ENCODE assay signal across 28 cellular contexts in genomic region chrX:72110051-72110926, GRCh38. TPM values are rescaled to one million over a fixed set of nuclear protein-coding genes. Genes with fewer than 3 reads are reported as not detected.
DNase-seq lines count a peak whose midpoint lies in the region; ATAC-seq lines count a peak whose summit lies in the region.
"Had no signal": no experiment of that assay in that cellular context is flagged by ENCODE, and none has a peak within 500 bp of the region (broad histone marks: within the 10 kb centered on the region; RNA-seq: fewer than 3 reads in every experiment).

No MANE protein-coding gene starts in this region.

- H3K9ac ChIP-seq in BLaER1 treated with 17β-estradiol and CSF1 and Interleukin-3, amounts not matched to agents 10 nM and 100 nM = no peak overlapping the region
- H3K9ac ChIP-seq in HUES48 (ENCODE audit: low read depth, low read length) = no peak overlapping the region

- H3K4me1 Mint-ChIP-seq in T-helper 17 cell = peaks cover 24% of the 10 kb centered on the region

- H3K4me3 Mint-ChIP-seq in T-helper 17 cell = no peak overlapping the region
- H3K4me3 Mint-ChIP-seq: activated naive CD4-positive, alpha-beta T cell treated with anti-CD3 and anti-CD28 coated beads for 36 hours; activated T-cell treated with anti-CD3 and anti-CD28 coated beads, Interleukin-2, amount 50 U/mL, for 4 hours; CD4-positive, alpha-beta T cell; natural killer cell had no signal

- peaks cover 54 to 86% (median 83%) of the 10 kb centered on the region in 11 experiments for H3K27me3 ChIP-seq in BLaER1 treated with 17β-estradiol and CSF1 and Interleukin-3, amounts not matched to agents 10 nM and 100 nM
- H3K27me3 ChIP-seq in HUES48 (ENCODE audit: control insufficient read depth, insufficient read depth, low read length) = no peaks in the 10 kb centered on the region
- H3K27me3 ChIP-seq: esophagus muscularis mucosa had no signal

- H3K4me3 ChIP-seq in BLaER1 treated with 17β-estradiol and CSF1 and Interleukin-3, amounts not matched to agents 10 nM and 100 nM = no peak overlapping the region
- H3K4me3 ChIP-seq in HUES48 (ENCODE audit: low read depth, low read length) = no peak overlapping the region
- H3K4me3 ChIP-seq: esophagus muscularis mucosa, thoracic aorta had no signal

- H4K20me1 ChIP-seq in BLaER1 treated with 17β-estradiol and CSF1 and Interleukin-3, amounts not matched to agents 10 nM and 100 nM = peaks cover 0 to 11% (median 0%) of the 10 kb centered on the region in 11 experiments; a peak in 4 of 22 replicates

- peak overlapping the region in 7 of 11 experiments; percentile 10 to 74 (median 35); a peak in 11 of 22 replicates for H3K4me2 ChIP-seq in BLaER1 treated with 17β-estradiol and CSF1 and Interleukin-3, amounts not matched to agents 10 nM and 100 nM

- H3K27ac ChIP-seq in BLaER1 treated with 17β-estradiol and CSF1 and Interleukin-3, amounts not matched to agents 10 nM and 100 nM = no peak overlapping the region
- H3K27ac ChIP-seq in HUES48 (ENCODE audit: low read depth, low read length) = peak overlapping the region; percentile 28
- H3K27ac ChIP-seq: esophagus muscularis mucosa, thoracic aorta, WERI-Rb-1 had no signal

- intact Hi-C loops in head of caudate nucleus (cut with DNase I) = no loop called here

- H3K9me3 ChIP-seq in BLaER1 treated with 17β-estradiol and CSF1 and Interleukin-3, amounts not matched to agents 10 nM and 100 nM (replicated peaks in 1 of 11) = no peaks in the 10 kb centered on the region
- H3K9me3 ChIP-seq in HUES48 (ENCODE audit: control insufficient read depth, insufficient read depth, low read length) = peaks cover 10% of the 10 kb centered on the region
- no peaks in the 10 kb centered on the region for H3K9me3 ChIP-seq in T-helper 17 cell (ENCODE audit: control insufficient read depth, low read length, poor library complexity, severe bottlenecking)
- H3K9me3 ChIP-seq: esophagus muscularis mucosa, thoracic aorta had no signal

- H3K36me3 ChIP-seq in BLaER1 treated with 17β-estradiol and CSF1 and Interleukin-3, amounts not matched to agents 10 nM and 100 nM = no peaks in the 10 kb centered on the region
- no peaks in the 10 kb centered on the region for H3K36me3 ChIP-seq in HUES48 (ENCODE audit: control insufficient read depth, insufficient read depth, low read length)
- H3K36me3 ChIP-seq: esophagus muscularis mucosa, thoracic aorta, WERI-Rb-1 had no signal

- H3K27ac Mint-ChIP-seq in T-helper 17 cell = peak overlapping the region; percentile 39
- H3K27ac Mint-ChIP-seq: activated naive CD4-positive, alpha-beta T cell treated with anti-CD3 and anti-CD28 coated beads for 36 hours; CD4-positive, alpha-beta T cell; natural killer cell had no signal

- peaks cover 6% of the 10 kb centered on the region for H3K36me3 Mint-ChIP-seq in T-helper 17 cell (ENCODE audit: low read depth)
- H3K36me3 Mint-ChIP-seq: natural killer cell had no signal

- DNase-seq in T-helper 17 cell (no peak), head of caudate nucleus (peak in 22 of 42 donors; percentile 17 to 82 (median 60)), epidermal melanocyte (ENCODE audit: insufficient read length, low spot score) (no peak), SHP77 treated with DMSO at 0.1 percent for 48 hours (lab: John Stamatoyannopoulos, UW) (no peak)
- DNase-seq in activated CD4-positive, CD25-positive, alpha-beta regulatory T cell treated with anti-CD3 and anti-CD28 coated beads, Interleukin-2, amount 50 U/mL, for 72 hours = no peak
- no peak for DNase-seq in stimulated activated CD4-positive, alpha-beta T cell treated with anti-CD3 and anti-CD28 coated beads, Interleukin-2, amount 100 ng/mL, for 24 hours
- DNase-seq: activated naive CD4-positive, alpha-beta T cell treated with anti-CD3 and anti-CD28 coated beads for 36 hours; activated T-cell treated with anti-CD3 and anti-CD28 coated beads, Interleukin-2, amount 50 U/mL, for 4 hours; CD4-positive, alpha-beta T cell; DMS153; glutamatergic neuron; H9; Karpas-422; left colon; natural killer cell; NCI-H1417; NCI-H2107; NCI-H524 treated with DMSO at 0.1 percent for 48 hours; posterior cingulate gyrus; stimulated activated naive CD4-positive, alpha-beta T cell; T-helper 1 cell; WERI-Rb-1 had no signal

- H3K4me1 ChIP-seq in BLaER1 treated with 17β-estradiol and CSF1 and Interleukin-3, amounts not matched to agents 10 nM and 100 nM = peaks cover 0 to 78% (median 42%) of the 10 kb centered on the region in 10 experiments; a peak in 16 of 20 replicates
- H3K4me1 ChIP-seq in HUES48 (ENCODE audit: control insufficient read depth, insufficient read depth, low read length) = peaks cover 6% of the 10 kb centered on the region

- ATAC-seq in T-helper 17 cell = no peak
- ATAC-seq: activated T-cell treated with anti-CD3 and anti-CD28 coated beads, Interleukin-2, amount 50 U/mL, for 4 hours; left colon; natural killer cell; Right ventricle myocardium inferior had no signal

- H3K27me3 Mint-ChIP-seq in T-helper 17 cell = no peaks in the 10 kb centered on the region

RNA-seq across cellular contexts. Expression of gene RTL5, which starts 21.4 kb away (rescaled TPM):
- 1 to 10 TPM; 2.6 to 2.7 TPM for total RNA-seq in T-helper 17 cell
- total RNA-seq: HT1080 had no signal

Comparison
In these comparisons a context has a peak if more than half of its experiments do, and no peak if none do; other contexts are left out.
1. DNase-seq: peak in head of caudate nucleus (22 of 42); none in T-helper 17 cell (0 of 3), epidermal melanocyte (single experiment), activated CD4-positive, CD25-positive, alpha-beta regulatory T cell treated with anti-CD3 and anti-CD28 coated beads, Interleukin-2, amount 50 U/mL, for 72 hours (single experiment), stimulated activated CD4-positive, alpha-beta T cell treated with anti-CD3 and anti-CD28 coated beads, Interleukin-2, amount 100 ng/mL, for 24 hours (0 of 2) and SHP77 treated with DMSO at 0.1 percent for 48 hours (single experiment).